10 cellular contexts compared by ENCODE assay signal in genomic region chr19:1223018-1223855, GRCh38. TPM values are rescaled to one million over a fixed set of nuclear protein-coding genes. Genes with fewer than 3 reads are reported as not detected.
DNase-seq lines count a peak whose midpoint lies in the region; ATAC-seq and TF ChIP-seq lines count a peak whose summit lies in the region.
"Had no signal": no experiment of that assay in that cellular context is flagged by ENCODE, and none has a peak within 500 bp of the region (broad histone marks: within the 10 kb centered on the region; RNA-seq: fewer than 3 reads in every experiment).

No MANE protein-coding gene starts in this region.

- H3K9ac ChIP-seq in HUES64 (ENCODE audit: low read depth, low read length) = no peak overlapping the region

- H3K4me1 Mint-ChIP-seq in naive thymus-derived CD4-positive, alpha-beta T cell = no peaks in the 10 kb centered on the region

- POLR2A ChIA-PET in naive thymus-derived CD4-positive, alpha-beta T cell (lab: Charles Lee) = no interaction called here

- peak; percentile 26 for ATAC-seq in naive thymus-derived CD4-positive, alpha-beta T cell
- ATAC-seq in GM18498 (IDR thresholded peaks at IDR 0.05; ENCODE audit: unreplicated experiment) = no peak

- WGBS in HUES64 = 92% methylated on average over 48 of the region's 48 CpGs

- no peak overlapping the region for H3K4me3 Mint-ChIP-seq in naive thymus-derived CD4-positive, alpha-beta T cell
- H3K4me3 Mint-ChIP-seq: dendritic cell treated with granulocyte-macrophage colony-stimulating factor and Interleukin-4, amounts not matched to agents 40 ng/mL and 50 ng/mL, for 4 days; IgD-negative memory B cell had no signal

- H3K36me3 ChIP-seq in HUES64 (ENCODE audit: insufficient read depth, low read length) (peaks cover 43% of the 10 kb centered on the region), brain microvascular endothelial cell (replicated peaks) (peaks cover 32% of the 10 kb centered on the region)
- H3K36me3 ChIP-seq in naive thymus-derived CD4-positive, alpha-beta T cell (ENCODE audit: control insufficient read depth in 2 of 3, insufficient read depth in 3 of 3, low read length in 3 of 3) = peaks cover 0 to 86% (median 5%) of the 10 kb centered on the region in 3 experiments

- TF ChIP-seq CTCF in brain microvascular endothelial cell (IDR thresholded peaks at IDR 0.05; ENCODE audit: low read depth, low read length, missing control alignments) = peak; percentile 72

- H3K27ac Mint-ChIP-seq in naive thymus-derived CD4-positive, alpha-beta T cell = no peak overlapping the region
- H3K27ac Mint-ChIP-seq: dendritic cell treated with granulocyte-macrophage colony-stimulating factor and Interleukin-4, amounts not matched to agents 40 ng/mL and 50 ng/mL, for 4 days; IgD-negative memory B cell had no signal

- no peaks in the 10 kb centered on the region for H3K9me3 ChIP-seq in HUES64 (ENCODE audit: insufficient read depth, low read depth, low read length)
- no peaks in the 10 kb centered on the region for H3K9me3 ChIP-seq in naive thymus-derived CD4-positive, alpha-beta T cell (ENCODE audit: control insufficient read depth in 2 of 3, low read length in 3 of 3)

- DNase-seq in Daoy (ENCODE audit: low read depth) (peak; percentile 68), brain microvascular endothelial cell (no peak), ureter (ENCODE audit: low spot score) (no peak), AML-193 (lab: John Stamatoyannopoulos, UW) (no peak), RPMI8226 (no peak)
- DNase-seq in naive thymus-derived CD4-positive, alpha-beta T cell = peak in 1 of 9 donors; percentile 27

- H3K4me1 ChIP-seq in HUES64 (ENCODE audit: insufficient read depth, low read length) = no peaks in the 10 kb centered on the region
- H3K4me1 ChIP-seq in naive thymus-derived CD4-positive, alpha-beta T cell (ENCODE audit: control insufficient read depth in 2 of 2, insufficient read depth in 2 of 2, low read length in 2 of 2) = no peaks in the 10 kb centered on the region

- H3K27ac ChIP-seq in HUES64 (ENCODE audit: low read depth, low read length) (0 out of 2 replicates have a peak overlapping the region, but pooled peaks have one; percentile 25), brain microvascular endothelial cell (no peak overlapping the region)
- H3K27ac ChIP-seq in naive thymus-derived CD4-positive, alpha-beta T cell (ENCODE audit: low read depth, low read length) = no peak overlapping the region

- CTCF ChIA-PET in naive thymus-derived CD4-positive, alpha-beta T cell (lab: Charles Lee) = interaction anchor here (1.0 kb wide), 1 partner anchor 21 kb away, joined by 3 read pairs; no protein-coding TSS in a partner anchor

- intact Hi-C loops in naive thymus-derived CD4-positive, alpha-beta T cell (cut with micrococcal nuclease) = no loop called here

- no peaks in the 10 kb centered on the region for H3K27me3 ChIP-seq in HUES64 (ENCODE audit: insufficient read depth, low read length)
- H3K27me3 ChIP-seq in brain microvascular endothelial cell (replicated peaks) = no peaks in the 10 kb centered on the region
- no peaks in the 10 kb centered on the region for H3K27me3 ChIP-seq in naive thymus-derived CD4-positive, alpha-beta T cell (ENCODE audit: control insufficient read depth in 2 of 2, insufficient read depth in 2 of 2, low read length in 2 of 2)

- H3K9me3 Mint-ChIP-seq in naive thymus-derived CD4-positive, alpha-beta T cell = no peaks in the 10 kb centered on the region
- H3K9me3 Mint-ChIP-seq: dendritic cell treated with granulocyte-macrophage colony-stimulating factor and Interleukin-4, amounts not matched to agents 40 ng/mL and 50 ng/mL, for 4 days; IgD-negative memory B cell had no signal

- H3K4me3 ChIP-seq in HUES64 (ENCODE audit: low read length) (no peak overlapping the region), brain microvascular endothelial cell (ENCODE audit: low read depth, low read length) (no peak overlapping the region)
- H3K4me3 ChIP-seq in naive thymus-derived CD4-positive, alpha-beta T cell (ENCODE audit: low read length) = no peak overlapping the region

- in situ Hi-C loops in brain microvascular endothelial cell (cut with HindIII; ENCODE audit: low pct_ligation_motif_present, low sequenced_read_pairs) = no loop called here

- H3K36me3 Mint-ChIP-seq in naive thymus-derived CD4-positive, alpha-beta T cell = peaks cover 0 to under 1% (median 0%) of the 10 kb centered on the region in 5 donors
- H3K36me3 Mint-ChIP-seq: IgD-negative memory B cell had no signal

- H3K27me3 Mint-ChIP-seq in naive thymus-derived CD4-positive, alpha-beta T cell = no peaks in the 10 kb centered on the region
- H3K27me3 Mint-ChIP-seq: dendritic cell treated with granulocyte-macrophage colony-stimulating factor and Interleukin-4, amounts not matched to agents 40 ng/mL and 50 ng/mL, for 4 days; IgD-negative memory B cell had no signal

RNA-seq across cellular contexts. Expression of gene CBARP, which starts 14.6 kb away (rescaled TPM):
- 0.86 and 1.8 TPM in 2 replicates for total RNA-seq in Daoy (2014; rRNA removed; shearing (Covaris generic))
- polyA plus RNA-seq in HUES64 (2013, experiment 1 of 2) = 7.7 TPM
- polyA plus RNA-seq in HUES64 (2013, experiment 2 of 2) = 10.9 TPM
- under 1 TPM in 2 of 5 experiments, not detected in 3; 0.15 to 0.27 TPM for total RNA-seq in naive thymus-derived CD4-positive, alpha-beta T cell
- not detected for polyA plus RNA-seq in naive thymus-derived CD4-positive, alpha-beta T cell
- total RNA-seq in ureter = 0.73 TPM
- polyA plus RNA-seq: IgD-negative memory B cell had no signal

RNA-seq across cellular contexts. Expression of gene STK11, which starts 17.7 kb away (rescaled TPM):
- total RNA-seq in Daoy (2014; rRNA removed; shearing (Covaris generic)) = 72.7 and 83.5 TPM in 2 replicates
- 42.9 TPM for polyA plus RNA-seq in HUES64 (2013, experiment 1 of 2)
- 36.7 TPM for polyA plus RNA-seq in HUES64 (2013, experiment 2 of 2)
- 10 to 100 TPM; 67.7 to 91.3 (median 71.6) TPM for total RNA-seq in naive thymus-derived CD4-positive, alpha-beta T cell
- 10 to 100 TPM; 13.9 to 28.9 TPM for polyA plus RNA-seq in naive thymus-derived CD4-positive, alpha-beta T cell
- 51.2 TPM for total RNA-seq in ureter

RNA-seq across cellular contexts. Expression of gene ATP5F1D, which starts 18.3 kb away (rescaled TPM):
- total RNA-seq in Daoy (2014; rRNA removed; shearing (Covaris generic)) = 41.4 and 82.8 TPM in 2 replicates
- 131 TPM for polyA plus RNA-seq in HUES64 (2013, experiment 1 of 2)
- polyA plus RNA-seq in HUES64 (2013, experiment 2 of 2) = 132 TPM
- 100 to 1,000 TPM in 3 of 5 experiments, 10 to 100 TPM in 2; 90.6 to 178 (median 102) TPM for total RNA-seq in naive thymus-derived CD4-positive, alpha-beta T cell
- polyA plus RNA-seq in naive thymus-derived CD4-positive, alpha-beta T cell = 100 to 1,000 TPM; 209 to 302 TPM
- total RNA-seq in ureter = 144 TPM

RNA-seq across cellular contexts. Expression of gene MIDN, which starts 25.1 kb away (rescaled TPM):
- 8.7 and 14.3 TPM in 2 replicates for total RNA-seq in Daoy (2014; rRNA removed; shearing (Covaris generic))
- 116 TPM for polyA plus RNA-seq in HUES64 (2013, experiment 1 of 2)
- 108 TPM for polyA plus RNA-seq in HUES64 (2013, experiment 2 of 2)
- 100 to 1,000 TPM in 2 of 5 experiments, 10 to 100 TPM in 3; 22.6 to 310 (median 78.1) TPM for total RNA-seq in naive thymus-derived CD4-positive, alpha-beta T cell
- 1 to 10 TPM; 1.4 to 3.6 TPM for polyA plus RNA-seq in naive thymus-derived CD4-positive, alpha-beta T cell
- 121 TPM for total RNA-seq in ureter

RNA-seq across cellular contexts. Expression of gene CIRBP, which starts 45.9 kb away (rescaled TPM):
- total RNA-seq in Daoy (2014; rRNA removed; shearing (Covaris generic)) = 234 and 288 TPM in 2 replicates
- polyA plus RNA-seq in HUES64 (2013, experiment 1 of 2) = 162 TPM
- polyA plus RNA-seq in HUES64 (2013, experiment 2 of 2) = 166 TPM
- total RNA-seq in naive thymus-derived CD4-positive, alpha-beta T cell = 100 to 1,000 TPM; 237 to 629 (median 524) TPM
- polyA plus RNA-seq in naive thymus-derived CD4-positive, alpha-beta T cell = 100 to 1,000 TPM; 233 to 247 TPM
- 524 TPM for total RNA-seq in ureter
